22 cellular contexts compared by ENCODE assay signal in the genomic region with DNA sequence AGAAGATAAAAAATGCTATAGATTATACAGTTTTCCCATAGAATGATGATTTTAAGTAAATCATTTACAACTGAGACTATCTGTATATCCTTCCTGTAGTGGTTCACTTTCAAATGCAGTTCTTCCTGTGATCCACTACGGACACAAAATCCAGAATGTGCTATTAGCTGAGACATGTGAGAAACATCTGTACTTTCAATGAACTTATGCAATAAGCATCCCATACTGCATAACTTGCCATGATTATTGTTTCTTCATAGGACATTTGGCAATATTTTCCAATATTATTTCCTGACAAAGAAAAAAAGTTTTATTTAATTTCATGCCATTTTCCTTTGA.
DNase-seq lines count a peak whose midpoint lies in the region; FAIRE-seq and TF ChIP-seq lines count a peak whose summit lies in the region.
"Had no signal": no experiment of that assay in that cellular context is flagged by ENCODE, and none has a peak within 500 bp of the region (broad histone marks: within the 10 kb centered on the region; RNA-seq: fewer than 3 reads in every experiment).

No MANE protein-coding gene starts in this region.

- no peak overlapping the region for H2AFZ ChIP-seq in fibroblast of lung (ENCODE audit: low read length)

- CTCF ChIA-PET in HEK293T (lab: Yijun Ruan, JAX), result no interaction called here

- H3K36me3 ChIP-seq in fibroblast of lung (ENCODE audit: control insufficient read depth, insufficient read depth, low read length) (no peaks in the 10 kb centered on the region), small intestine (ENCODE audit: control insufficient read depth in 2 of 2, insufficient read depth in 2 of 2, low read length in 2 of 2) (no peaks in the 10 kb centered on the region), endodermal cell (ENCODE audit: control insufficient read depth, insufficient read depth, low read length) (no peaks in the 10 kb centered on the region)
- H3K36me3 ChIP-seq: heart left ventricle, vagina had no signal

- H3K36me3 Mint-ChIP-seq in endodermal cell (ENCODE audit: low read depth), result peaks cover 19% of the 10 kb centered on the region

- no peak overlapping the region for H3K9ac ChIP-seq in fibroblast of lung (ENCODE audit: insufficient read depth, low read length)
- no peak overlapping the region for H3K9ac ChIP-seq in endodermal cell (ENCODE audit: extremely low read depth, low read length, poor library complexity, severe bottlenecking)

- POLR2A ChIA-PET in HEK293T (lab: Yijun Ruan, JAX), result no interaction called here

- H3K27ac ChIP-seq in fibroblast of lung (ENCODE audit: insufficient read depth, low read length), result peak overlapping the region; percentile 35
- no peak overlapping the region for H3K27ac ChIP-seq in small intestine (ENCODE audit: low read depth in 1 of 2, low read length in 1 of 2)
- no peak overlapping the region for H3K27ac ChIP-seq in endodermal cell (ENCODE audit: low read depth, low read length)
- H3K27ac ChIP-seq: vagina had no signal

- H4K20me1 ChIP-seq in fibroblast of lung (ENCODE audit: control insufficient read depth, extremely low read depth, insufficient read depth, low read length), result no peaks in the 10 kb centered on the region

- FAIRE-seq in small intestine (lab: Jason Lieb, UNC), result no peak
- FAIRE-seq: colon had no signal

- peak overlapping the region; percentile 3 for H3K4me2 ChIP-seq in fibroblast of lung (ENCODE audit: extremely low read depth, insufficient read depth, low read length)

- peak; percentile 74 for DNase-seq in EH (ENCODE audit: low read depth)
- DNase-seq in RPMI7951 (ENCODE audit: low read depth), result peak; percentile 44
- peak; percentile 67 to 93 for DNase-seq in fibroblast of lung (ENCODE audit: low read depth in 2 of 2)
- DNase-seq in skeletal muscle cell (ENCODE audit: low read depth), result peak; percentile 73
- no peak for DNase-seq in small intestine
- no peak for DNase-seq in HEK293T (ENCODE audit: extremely low spot score)
- DNase-seq in endodermal cell, result no peak
- DNase-seq in mucosa of gallbladder (ENCODE audit: low spot score), result no peak
- DNase-seq: activated CD4-positive, alpha-beta T cell treated with anti-CD3 and anti-CD28 coated beads for 1 hour; activated gamma-delta T cell; anterior cingulate cortex; GF-D8; KG1; NCI-H1092 treated with DMSO at 0.1 percent for 48 hours; NCI-H2107; occipital lobe; right cardiac atrium; stimulated activated CD4-positive, alpha-beta T cell treated with anti-CD3 and anti-CD28 coated beads, Interleukin-2, amount 100 ng/mL, for 24 hours; T1000 had no signal

- no peak overlapping the region for H3K27ac Mint-ChIP-seq in endodermal cell

- peaks cover 8% of the 10 kb centered on the region for H3K4me1 ChIP-seq in fibroblast of lung (ENCODE audit: control insufficient read depth, extremely low read depth, insufficient read depth, low read length)
- H3K4me1 ChIP-seq in small intestine (ENCODE audit: control insufficient read depth in 2 of 2, insufficient read depth in 1 of 2, low read depth in 1 of 2, low read length in 1 of 2), result no peaks in the 10 kb centered on the region
- no peaks in the 10 kb centered on the region for H3K4me1 ChIP-seq in endodermal cell (ENCODE audit: control insufficient read depth, insufficient read depth, low read length)
- H3K4me1 ChIP-seq: vagina had no signal

- 69 to 93% (median 91%) methylated on average over 1 of the region's 1 CpG for WGBS in small intestine, 3 donors
- 94 to 100% methylated on average over 1 of the region's 1 CpG for WGBS in endodermal cell (ENCODE audit: insufficient coverage in 1 of 2, insufficient read length in 1 of 2), 2 experiments

- no peaks in the 10 kb centered on the region for H3K27me3 ChIP-seq in fibroblast of lung (ENCODE audit: control insufficient read depth, insufficient read depth, low read length)
- no peaks in the 10 kb centered on the region for H3K27me3 ChIP-seq in small intestine (ENCODE audit: control insufficient read depth in 2 of 2, insufficient read depth in 2 of 2, low read length in 2 of 2)
- H3K27me3 ChIP-seq in endodermal cell (ENCODE audit: control insufficient read depth, insufficient read depth, low read length, poor library complexity, severe bottlenecking), result no peaks in the 10 kb centered on the region
- H3K27me3 ChIP-seq: heart left ventricle, vagina had no signal

- H3K79me2 ChIP-seq in fibroblast of lung (ENCODE audit: control insufficient read depth, insufficient read depth, low read length), result no peaks in the 10 kb centered on the region

- no peak for TF ChIP-seq CTCF in fibroblast of lung (conservative IDR thresholded peaks at IDR 0.05 in 1 of 2, IDR thresholded peaks at IDR 0.05 in 1 of 2; ENCODE audit: low read depth in 1 of 2, low read length in 2 of 2)
- no peak for TF ChIP-seq CTCF in endodermal cell (conservative IDR thresholded peaks at IDR 0.05)

- H3K9me3 ChIP-seq in fibroblast of lung (ENCODE audit: control insufficient read depth, insufficient read depth, low read depth, low read length) (no peaks in the 10 kb centered on the region), small intestine (ENCODE audit: control insufficient read depth, low read depth) (no peaks in the 10 kb centered on the region), endodermal cell (ENCODE audit: control insufficient read depth, low read length) (no peaks in the 10 kb centered on the region)
- H3K9me3 ChIP-seq: heart left ventricle, vagina had no signal

- H3K9me3 Mint-ChIP-seq in endodermal cell, result no peaks in the 10 kb centered on the region

- H3K4me3 Mint-ChIP-seq in endodermal cell, result no peak overlapping the region

- H3K4me1 Mint-ChIP-seq in endodermal cell, result no peaks in the 10 kb centered on the region

- H3K4me3 ChIP-seq in fibroblast of lung (replicated peaks in 1 of 4; ENCODE audit: control extremely low read depth in 1 of 4, insufficient read depth in 1 of 4, low read depth in 3 of 4, low read length in 4 of 4), result no peak overlapping the region
- no peak overlapping the region for H3K4me3 ChIP-seq in skeletal muscle cell (ENCODE audit: low read depth, low read length)
- no peak overlapping the region for H3K4me3 ChIP-seq in small intestine (ENCODE audit: low read depth in 1 of 2, low read length in 2 of 2)
- H3K4me3 ChIP-seq in endodermal cell (ENCODE audit: low read length), result no peak overlapping the region
- H3K4me3 ChIP-seq: heart left ventricle, vagina had no signal

- H3K27me3 Mint-ChIP-seq in endodermal cell (ENCODE audit: insufficient read depth), result no peaks in the 10 kb centered on the region

TF ChIP-seq in HEK293T, 16 proteins besides CTCF, POLR2A, EP300 and RAD21:
- TF ChIP-seq FOXA1 (IDR thresholded peaks at IDR 0.05) (no peak), FOXK2 (IDR thresholded peaks at IDR 0.05) (no peak), CTBP1 (IDR thresholded peaks at IDR 0.05; ENCODE audit: borderline replicate concordance) (no peak), SP1 (IDR thresholded peaks at IDR 0.05) (no peak), L3MBTL2 (conservative IDR thresholded peaks at IDR 0.05) (no peak), FOXM1 (IDR thresholded peaks at IDR 0.05; ENCODE audit: borderline replicate concordance) (no peak), SUZ12 (IDR thresholded peaks at IDR 0.05) (no peak), LEF1 (IDR thresholded peaks at IDR 0.05; ENCODE audit: borderline replicate concordance) (no peak), ZNF384 (IDR thresholded peaks at IDR 0.05) (no peak)
TF ChIP-seq in HEK293T: peak in this region for 0.

Comparison
In these comparisons a context has a peak if more than half of its experiments do, and no peak if none do; other contexts are left out.
1. DNase-seq: peak in EH (single experiment), RPMI7951 (single experiment), fibroblast of lung (2 of 2) and skeletal muscle cell (single experiment); none in small intestine (single experiment), HEK293T (single experiment), endodermal cell (single experiment) and mucosa of gallbladder (single experiment).